20 cellular contexts compared by ENCODE assay signal in genomic region chr6:170068496-170068895, GRCh38.
"Had no signal": no experiment of that assay in that cellular context is flagged by ENCODE, and none has a peak within 500 bp of the region (broad histone marks: within the 10 kb centered on the region; RNA-seq: fewer than 3 reads in every experiment).

No MANE protein-coding gene starts in this region.

- H3K27me3 ChIP-seq: thyroid gland, vagina had no signal

- ATAC-seq: activated naive CD8-positive, alpha-beta T cell treated with anti-CD3 and anti-CD28 coated beads, Interleukin-2, amount 50 U/mL, for 24 hours; activated T-cell treated with anti-CD3 and anti-CD28 coated beads, Interleukin-2, amount 50 U/mL, for 4 hours; foreskin keratinocyte; left lung; mucosa of descending colon; SK-N-SH treated with all-trans-retinoic acid at 6 μM for 48 hours had no signal

- H3K4me3 ChIP-seq: left lung, mucosa of descending colon, thyroid gland, vagina had no signal

- H3K36me3 Mint-ChIP-seq: activated naive CD4-positive, alpha-beta T cell treated with anti-CD3 and anti-CD28 coated beads, Interleukin-2, amount 10 ng/mL, durations not matched to agents 7 days and 5 days; brain had no signal

- H3K36me3 ChIP-seq: left lung, thyroid gland, vagina had no signal

- H3K9me3 ChIP-seq: mucosa of descending colon, thyroid gland, vagina had no signal

- H3K27ac Mint-ChIP-seq: activated naive CD4-positive, alpha-beta T cell treated with anti-CD3 and anti-CD28 coated beads, Interleukin-2, amount 10 ng/mL, durations not matched to agents 7 days and 5 days; activated T-helper 2 cell treated with anti-CD3 and anti-CD28 coated beads, Interferon-gamma antibody, Interleukin-2, Interleukin-4, amounts not matched to agents 10 μg/mL and 5 μg/mL and 100 μg/mL, durations not matched to agents 14 hours and 24 hours and 36 hours; brain had no signal

- H3K27ac ChIP-seq: foreskin keratinocyte, left lung, thyroid gland, VCaP had no signal

- DNase-seq: activated CD8-positive, alpha-beta memory T cell treated with anti-CD3 and anti-CD28 coated beads for 24 hours; activated CD8-positive, alpha-beta memory T cell treated with anti-CD3 and anti-CD28 coated beads, Interleukin-2, amount 50 U/mL, for 4 hours; activated naive CD4-positive, alpha-beta T cell treated with anti-CD3 and anti-CD28 coated beads, Interleukin-2, amount 10 ng/mL, durations not matched to agents 7 days and 5 days; activated naive CD8-positive, alpha-beta T cell treated with anti-CD3 and anti-CD28 coated beads, Interleukin-2, amount 50 U/mL, for 24 hours; activated T-cell treated with anti-CD3 and anti-CD28 coated beads, Interleukin-2, amount 50 U/mL, for 4 hours; anterior cingulate cortex; caudate nucleus; effector memory CD4-positive, alpha-beta T cell; foreskin keratinocyte; occipital lobe; stimulated activated CD4-positive, alpha-beta T cell treated with anti-CD3 and anti-CD28 coated beads, Interleukin-4, amount 100 ng/mL, for 1 hour; stimulated activated naive CD4-positive, alpha-beta T cell treated with Interleukin-2 at 50 U/mL for 16 hours; thyroid gland had no signal

- H3K4me1 ChIP-seq: foreskin keratinocyte, left lung, thyroid gland, vagina had no signal

- H3K9me3 Mint-ChIP-seq: activated naive CD4-positive, alpha-beta T cell treated with anti-CD3 and anti-CD28 coated beads, Interleukin-2, amount 10 ng/mL, durations not matched to agents 7 days and 5 days; activated T-helper 2 cell treated with anti-CD3 and anti-CD28 coated beads, Interferon-gamma antibody, Interleukin-2, Interleukin-4, amounts not matched to agents 10 μg/mL and 5 μg/mL and 100 μg/mL, durations not matched to agents 14 hours and 24 hours and 36 hours had no signal

- H3K4me1 Mint-ChIP-seq: activated naive CD4-positive, alpha-beta T cell treated with anti-CD3 and anti-CD28 coated beads, Interleukin-2, amount 10 ng/mL, durations not matched to agents 7 days and 5 days; activated naive CD8-positive, alpha-beta T cell treated with anti-CD3 and anti-CD28 coated beads, Interleukin-2, amount 50 U/mL, for 24 hours had no signal

- H3K4me3 Mint-ChIP-seq: activated naive CD4-positive, alpha-beta T cell treated with anti-CD3 and anti-CD28 coated beads, Interleukin-2, amount 10 ng/mL, durations not matched to agents 7 days and 5 days; activated naive CD8-positive, alpha-beta T cell treated with anti-CD3 and anti-CD28 coated beads, Interleukin-2, amount 50 U/mL, for 24 hours; activated T-cell treated with anti-CD3 and anti-CD28 coated beads, Interleukin-2, amount 50 U/mL, for 4 hours; brain had no signal
